Comparison of ENCODE assay signal across 21 cellular contexts in the genomic region with DNA sequence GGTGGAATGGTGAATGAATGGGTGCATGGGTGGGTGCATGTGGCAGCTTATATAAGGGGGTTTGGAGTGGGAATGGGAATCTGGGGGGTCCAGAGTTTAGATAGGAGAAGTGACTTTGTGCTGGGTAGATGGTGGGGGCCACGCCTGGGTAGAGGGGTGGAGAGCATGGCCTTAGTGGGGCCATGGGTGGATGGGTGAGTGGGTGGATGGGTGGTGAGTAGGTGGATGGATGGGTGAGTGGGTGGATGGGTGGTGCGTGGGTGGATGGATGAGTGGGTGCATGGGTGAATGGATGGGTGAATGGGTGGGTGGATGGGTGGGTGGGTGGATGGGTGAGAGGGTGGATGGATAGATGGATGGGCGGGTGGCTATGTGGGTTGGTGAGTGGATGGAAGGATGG. TPM values are rescaled to one million over a fixed set of nuclear protein-coding genes. Genes with fewer than 3 reads are reported as not detected.
DNase-seq lines count a peak whose midpoint lies in the region; TF ChIP-seq lines count a peak whose summit lies in the region.
"Had no signal": no experiment of that assay in that cellular context is flagged by ENCODE, and none has a peak within 500 bp of the region (broad histone marks: within the 10 kb centered on the region; RNA-seq: fewer than 3 reads in every experiment).

No MANE protein-coding gene starts in this region.

- no peak overlapping the region for H3K27ac ChIP-seq in coronary artery
- H3K27ac ChIP-seq: GM23248 had no signal

- no peaks in the 10 kb centered on the region for H3K9me3 Mint-ChIP-seq in activated naive CD4-positive, alpha-beta T cell treated with anti-CD3 and anti-CD28 coated beads, Interleukin-2, amount 10 ng/mL, durations not matched to agents 7 days and 5 days
- no peaks in the 10 kb centered on the region for H3K9me3 Mint-ChIP-seq in osteocyte (ENCODE audit: unreplicated experiment)
- H3K9me3 Mint-ChIP-seq: CD4-positive, CD25-positive, alpha-beta regulatory T cell had no signal

- H3K4me3 Mint-ChIP-seq in activated naive CD4-positive, alpha-beta T cell treated with anti-CD3 and anti-CD28 coated beads, Interleukin-2, amount 10 ng/mL, durations not matched to agents 7 days and 5 days, result no peak overlapping the region
- no peak overlapping the region for H3K4me3 Mint-ChIP-seq in osteocyte (ENCODE audit: unreplicated experiment)
- H3K4me3 Mint-ChIP-seq: CD4-positive, CD25-positive, alpha-beta regulatory T cell had no signal

- H3K27me3 Mint-ChIP-seq in activated naive CD4-positive, alpha-beta T cell treated with anti-CD3 and anti-CD28 coated beads, Interleukin-2, amount 10 ng/mL, durations not matched to agents 7 days and 5 days, result peaks cover 15% of the 10 kb centered on the region
- H3K27me3 Mint-ChIP-seq in osteocyte (ENCODE audit: unreplicated experiment), result no peaks in the 10 kb centered on the region

- H3K27ac Mint-ChIP-seq in activated naive CD4-positive, alpha-beta T cell treated with anti-CD3 and anti-CD28 coated beads, Interleukin-2, amount 10 ng/mL, durations not matched to agents 7 days and 5 days, result no peak overlapping the region
- no peak overlapping the region for H3K27ac Mint-ChIP-seq in osteocyte (ENCODE audit: unreplicated experiment)
- H3K27ac Mint-ChIP-seq: CD4-positive, CD25-positive, alpha-beta regulatory T cell had no signal

- H3K36me3 Mint-ChIP-seq in activated naive CD4-positive, alpha-beta T cell treated with anti-CD3 and anti-CD28 coated beads, Interleukin-2, amount 10 ng/mL, durations not matched to agents 7 days and 5 days, result no peaks in the 10 kb centered on the region
- no peaks in the 10 kb centered on the region for H3K36me3 Mint-ChIP-seq in osteocyte (ENCODE audit: unreplicated experiment)
- H3K36me3 Mint-ChIP-seq: CD4-positive, CD25-positive, alpha-beta regulatory T cell had no signal

- CTCF ChIA-PET in activated naive CD4-positive, alpha-beta T cell treated with anti-CD3 and anti-CD28 coated beads, Interleukin-2, amount 10 ng/mL, durations not matched to agents 7 days and 5 days (lab: Charles Lee), result interaction anchor here (4.3 kb wide), 1 partner anchor 62 kb away, joined by 145 read pairs; no protein-coding TSS in a partner anchor

- H3K4me3 ChIP-seq in coronary artery, result no peak overlapping the region
- H3K4me3 ChIP-seq: GM23248, HAP-1 had no signal

- no peak for TF ChIP-seq CTCF in coronary artery (IDR thresholded peaks at IDR 0.05)
- no peak for TF ChIP-seq CTCF in osteocyte (IDR thresholded peaks at IDR 0.05)

- peaks cover 4% of the 10 kb centered on the region for H3K4me1 Mint-ChIP-seq in activated naive CD4-positive, alpha-beta T cell treated with anti-CD3 and anti-CD28 coated beads, Interleukin-2, amount 10 ng/mL, durations not matched to agents 7 days and 5 days
- peaks cover 3% of the 10 kb centered on the region for H3K4me1 Mint-ChIP-seq in osteocyte (ENCODE audit: unreplicated experiment)

- DNase-seq in activated naive CD4-positive, alpha-beta T cell treated with anti-CD3 and anti-CD28 coated beads, Interleukin-2, amount 10 ng/mL, durations not matched to agents 7 days and 5 days, result peak; percentile 17
- DNase-seq in activated naive CD4-positive, alpha-beta T cell (lab: John Stamatoyannopoulos, UW), result no peak
- DNase-seq in coronary artery (ENCODE audit: low spot score), result peak; percentile 17
- DNase-seq in osteocyte (ENCODE audit: extremely low spot score, unreplicated experiment), result peak; percentile 65
- DNase-seq in NCI-H82 treated with DMSO at 0.1 percent for 48 hours (lab: John Stamatoyannopoulos, UW; ENCODE audit: unreplicated experiment), result no peak
- DNase-seq in T-helper 2 cell, result no peak
- DNase-seq in NK-92 (lab: John Stamatoyannopoulos, UW; ENCODE audit: unreplicated experiment), result no peak
- DNase-seq in NCI-H1417 (lab: John Stamatoyannopoulos, UW), result no peak
- DNase-seq: BE2C; CD4-positive, CD25-positive, alpha-beta regulatory T cell; COR-L47; GDM1; GM23248; NCI-H1092 treated with DMSO at 0.1 percent for 48 hours; NCI-H1694; NCI-H2081 treated with DMSO at 0.1 percent for 48 hours; NCI-H446 treated with DMSO at 0.1 percent for 48 hours; OCI-M1; SHP77 treated with DMSO at 0.1 percent for 48 hours had no signal

RNA-seq across cellular contexts. Expression of a gene that starts 53.9 kb away (rescaled TPM):
- total RNA-seq in osteocyte, result not detected in 2 replicates
- total RNA-seq: CD4-positive, CD25-positive, alpha-beta regulatory T cell; GM23248 had no signal

RNA-seq across cellular contexts. Expression of a gene that starts 56.6 kb away (rescaled TPM):
- total RNA-seq in osteocyte, result not detected in 2 replicates
- total RNA-seq: CD4-positive, CD25-positive, alpha-beta regulatory T cell; Daoy; GM23248 had no signal

Comparison
In these comparisons a context has a peak if more than half of its experiments do, and no peak if none do; other contexts are left out.
1. DNase-seq: peak in activated naive CD4-positive, alpha-beta T cell treated with anti-CD3 and anti-CD28 coated beads, Interleukin-2, amount 10 ng/mL, durations not matched to agents 7 days and 5 days (single experiment), coronary artery (single experiment) and osteocyte (single experiment); none in activated naive CD4-positive, alpha-beta T cell (0 of 4), NCI-H82 treated with DMSO at 0.1 percent for 48 hours (single experiment), T-helper 2 cell (0 of 5), NK-92 (single experiment) and NCI-H1417 (0 of 3).